Comparison of ENCODE assay signal across 9 cellular contexts in the genomic region with DNA sequence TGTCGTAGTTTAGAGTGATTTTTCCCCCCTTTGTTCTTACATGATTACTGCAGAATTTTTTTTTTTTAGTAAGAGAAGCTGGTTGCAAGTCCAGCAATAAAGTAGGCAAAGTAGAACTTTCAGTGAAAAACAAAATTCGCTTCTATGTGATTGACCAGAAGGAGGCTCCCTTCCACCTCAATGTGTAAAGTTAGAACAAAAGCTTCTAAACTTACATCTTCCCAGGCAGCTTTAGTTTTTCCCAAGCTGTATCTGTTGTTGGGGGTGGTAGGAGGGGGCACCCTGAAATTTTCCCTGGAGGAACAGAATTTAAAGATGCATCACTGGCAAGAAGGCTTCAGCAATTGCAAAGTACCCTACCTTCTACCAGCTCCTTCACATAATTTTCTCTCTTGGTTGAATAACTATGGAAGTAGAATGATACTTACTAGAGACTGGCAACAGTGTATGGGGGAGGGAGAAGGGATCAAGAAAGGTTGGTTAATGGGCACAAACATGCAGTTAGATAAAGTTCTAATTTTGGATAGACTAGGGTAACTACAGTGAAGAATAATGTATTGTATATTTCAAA.
DNase-seq lines count a peak whose midpoint lies in the region; ATAC-seq and TF ChIP-seq lines count a peak whose summit lies in the region.
"Had no signal": no experiment of that assay in that cellular context is flagged by ENCODE, and none has a peak within 500 bp of the region (broad histone marks: within the 10 kb centered on the region; RNA-seq: fewer than 3 reads in every experiment).

No MANE protein-coding gene starts in this region.

- in situ Hi-C loops in G401 (cut with HindIII; ENCODE audit: low sequenced_read_pairs), result no loop called here

- no peak overlapping the region for H3K27ac Mint-ChIP-seq in osteocyte (ENCODE audit: unreplicated experiment)
- H3K27ac Mint-ChIP-seq in natural killer cell treated with Interleukin-12 subunit alpha and Interleukin-12 subunit beta and Interleukin-15 and Interleukin-18, amount 100 ng/mL, for 72 hours, result no peak overlapping the region
- H3K27ac Mint-ChIP-seq in activated CD8-positive, alpha-beta T cell treated with anti-CD3 and anti-CD28 coated beads for 36 hours, result no peak overlapping the region

- no peak overlapping the region for H3K4me3 ChIP-seq in epithelial cell of esophagus (ENCODE audit: low read length)
- H3K4me3 ChIP-seq: spleen had no signal

- H3K36me3 Mint-ChIP-seq in osteocyte (ENCODE audit: unreplicated experiment), result no peaks in the 10 kb centered on the region
- H3K36me3 Mint-ChIP-seq in natural killer cell treated with Interleukin-12 subunit alpha and Interleukin-12 subunit beta and Interleukin-15 and Interleukin-18, amount 100 ng/mL, for 72 hours, result no peaks in the 10 kb centered on the region
- no peaks in the 10 kb centered on the region for H3K36me3 Mint-ChIP-seq in activated CD8-positive, alpha-beta T cell treated with anti-CD3 and anti-CD28 coated beads for 36 hours (ENCODE audit: low read depth)

- POLR2A ChIA-PET in activated CD8-positive, alpha-beta T cell treated with anti-CD3 and anti-CD28 coated beads for 36 hours (lab: Charles Lee), result no interaction called here

- H3K4me3 Mint-ChIP-seq in osteocyte (ENCODE audit: unreplicated experiment), result no peak overlapping the region
- no peak overlapping the region for H3K4me3 Mint-ChIP-seq in natural killer cell treated with Interleukin-12 subunit alpha and Interleukin-12 subunit beta and Interleukin-15 and Interleukin-18, amount 100 ng/mL, for 72 hours
- no peak overlapping the region for H3K4me3 Mint-ChIP-seq in activated CD8-positive, alpha-beta T cell treated with anti-CD3 and anti-CD28 coated beads for 36 hours

- DNase-seq in G401 (ENCODE audit: low spot score), result peak; percentile 14
- peak; percentile 2 for DNase-seq in NCI-H1694 treated with DMSO at 0.1 percent for 48 hours (lab: John Stamatoyannopoulos, UW)
- peak; percentile 52 for DNase-seq in epithelial cell of esophagus (ENCODE audit: low read depth)
- DNase-seq in osteocyte (ENCODE audit: extremely low spot score, unreplicated experiment), result no peak
- no peak for DNase-seq in natural killer cell treated with Interleukin-12 subunit alpha and Interleukin-12 subunit beta and Interleukin-15 and Interleukin-18, amount 100 ng/mL, for 72 hours (ENCODE audit: low spot score)
- DNase-seq in activated CD8-positive, alpha-beta T cell treated with anti-CD3 and anti-CD28 coated beads for 36 hours, result no peak
- DNase-seq: spleen had no signal

- no peak for ATAC-seq in natural killer cell treated with Interleukin-12 subunit alpha and Interleukin-12 subunit beta and Interleukin-15 and Interleukin-18, amount 100 ng/mL, for 72 hours
- no peak for ATAC-seq in HG02763 (IDR thresholded peaks at IDR 0.05; ENCODE audit: unreplicated experiment)
- no peak for ATAC-seq in HG02852 (IDR thresholded peaks at IDR 0.05; ENCODE audit: unreplicated experiment)
- no peak for ATAC-seq in activated CD8-positive, alpha-beta T cell treated with anti-CD3 and anti-CD28 coated beads for 36 hours

- TF ChIP-seq CTCF in epithelial cell of esophagus (IDR thresholded peaks at IDR 0.05; ENCODE audit: insufficient read depth, low read depth, low read length, missing control alignments) (peak; percentile 61), osteocyte (IDR thresholded peaks at IDR 0.05) (peak; percentile 61)
- TF ChIP-seq CTCF in activated CD8-positive, alpha-beta T cell treated with anti-CD3 and anti-CD28 coated beads for 36 hours (IDR thresholded peaks at IDR 0.05), result no peak

- H3K4me1 Mint-ChIP-seq in osteocyte (ENCODE audit: unreplicated experiment), result no peaks in the 10 kb centered on the region
- no peaks in the 10 kb centered on the region for H3K4me1 Mint-ChIP-seq in natural killer cell treated with Interleukin-12 subunit alpha and Interleukin-12 subunit beta and Interleukin-15 and Interleukin-18, amount 100 ng/mL, for 72 hours (ENCODE audit: low read depth in 2 of 2)
- no peaks in the 10 kb centered on the region for H3K4me1 Mint-ChIP-seq in activated CD8-positive, alpha-beta T cell treated with anti-CD3 and anti-CD28 coated beads for 36 hours (ENCODE audit: low read depth)

- H3K9me3 Mint-ChIP-seq in osteocyte (ENCODE audit: unreplicated experiment), result no peaks in the 10 kb centered on the region
- H3K9me3 Mint-ChIP-seq in natural killer cell treated with Interleukin-12 subunit alpha and Interleukin-12 subunit beta and Interleukin-15 and Interleukin-18, amount 100 ng/mL, for 72 hours, result peaks cover 3% of the 10 kb centered on the region
- no peaks in the 10 kb centered on the region for H3K9me3 Mint-ChIP-seq in activated CD8-positive, alpha-beta T cell treated with anti-CD3 and anti-CD28 coated beads for 36 hours

- CTCF ChIA-PET in activated CD8-positive, alpha-beta T cell treated with anti-CD3 and anti-CD28 coated beads for 36 hours (lab: Charles Lee), result no interaction called here

- intact Hi-C loops in activated CD8-positive, alpha-beta T cell treated with anti-CD3 and anti-CD28 coated beads for 36 hours (cut with micrococcal nuclease), result no loop called here

- H3K27me3 Mint-ChIP-seq in osteocyte (ENCODE audit: unreplicated experiment), result peaks cover 39% of the 10 kb centered on the region
- no peaks in the 10 kb centered on the region for H3K27me3 Mint-ChIP-seq in natural killer cell treated with Interleukin-12 subunit alpha and Interleukin-12 subunit beta and Interleukin-15 and Interleukin-18, amount 100 ng/mL, for 72 hours
- H3K27me3 Mint-ChIP-seq in activated CD8-positive, alpha-beta T cell treated with anti-CD3 and anti-CD28 coated beads for 36 hours, result no peaks in the 10 kb centered on the region

Comparison
In these comparisons a context has a peak if more than half of its experiments do, and no peak if none do; other contexts are left out.
1. DNase-seq: peak in G401 (single experiment), NCI-H1694 treated with DMSO at 0.1 percent for 48 hours (single experiment) and epithelial cell of esophagus (single experiment); none in osteocyte (single experiment), natural killer cell treated with Interleukin-12 subunit alpha and Interleukin-12 subunit beta and Interleukin-15 and Interleukin-18, amount 100 ng/mL, for 72 hours (single experiment) and activated CD8-positive, alpha-beta T cell treated with anti-CD3 and anti-CD28 coated beads for 36 hours (single experiment).